ENCODE assay signal across 23 cellular contexts in the genomic region with DNA sequence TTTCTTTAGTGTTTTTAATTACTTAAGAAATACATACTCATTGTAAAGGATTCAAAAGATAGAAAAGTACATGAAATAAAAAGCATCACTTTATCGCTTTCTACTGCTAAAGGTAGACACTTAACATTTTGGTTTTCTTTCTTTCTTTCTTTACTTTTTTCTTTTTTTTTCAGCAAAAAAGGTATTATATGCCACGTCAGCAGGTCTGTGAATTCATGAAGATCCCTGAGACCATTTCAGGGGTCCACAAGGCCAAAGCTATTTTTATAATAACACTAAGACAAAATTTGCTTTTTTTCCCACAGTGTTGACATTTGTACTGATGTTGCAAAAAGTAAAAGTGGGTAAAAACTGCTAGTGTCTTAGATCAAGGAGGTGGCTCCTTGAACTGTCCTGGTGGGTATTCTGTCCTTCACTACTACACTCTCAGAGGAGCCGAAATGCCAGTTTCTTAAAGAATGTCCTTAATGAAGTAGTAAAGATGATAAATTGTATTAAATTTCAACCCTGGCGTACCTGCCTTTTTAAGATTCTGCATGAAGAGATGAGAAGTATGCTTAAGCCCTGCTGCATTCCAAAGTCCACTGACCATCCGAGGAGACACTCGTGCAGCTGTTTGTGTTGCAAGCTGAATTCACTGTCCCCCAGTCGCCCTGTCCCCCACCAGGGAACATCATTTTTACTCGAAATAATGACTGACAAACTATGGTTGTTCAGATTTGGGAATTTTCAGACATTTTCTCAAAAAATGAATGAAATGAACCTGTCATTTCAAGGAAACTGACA.
A peak's percentile ranks its signal among the peaks of the same experiment; 100 is the strongest.
DNase-seq lines count a peak whose midpoint lies in the region; ATAC-seq, FAIRE-seq and TF ChIP-seq lines count a peak whose summit lies in the region.
"Had no signal": no experiment of that assay in that cellular context is flagged by ENCODE, and none has a peak within 500 bp of the region (broad histone marks: within the 10 kb centered on the region; RNA-seq: fewer than 3 reads in every experiment).

No MANE protein-coding gene starts in this region.

- TF ChIP-seq CTCF in HepG2 (CRISPR knock-in tag; IDR thresholded peaks at IDR 0.05) (no peak), right lobe of liver (IDR thresholded peaks at IDR 0.05) (no peak), SU-DHL-6 (IDR thresholded peaks at IDR 0.05; ENCODE audit: insufficient read depth, low read length, poor library complexity, severe bottlenecking) (no peak), nephron progenitor cell (IDR thresholded peaks at IDR 0.05) (no peak)

- no TSS peak for BruUV-seq in HepG2 (replicated peaks; lab: Mats Ljungman, UMichigan)

- TF ChIP-seq RAD21 in HepG2 (CRISPR knock-in tag; IDR thresholded peaks at IDR 0.05) = no peak

- H3K9me3 Mint-ChIP-seq in nephron progenitor cell = peaks cover 5% of the 10 kb centered on the region
- H3K9me3 Mint-ChIP-seq in T-helper 2 cell treated with Interferon-gamma antibody and Interleukin-4, amounts not matched to agents 5 μg/mL and 100 μg/mL, for 36 hours = no peaks in the 10 kb centered on the region
- H3K9me3 Mint-ChIP-seq: CD8-positive, alpha-beta T cell had no signal

- H3K9me2 ChIP-seq in SU-DHL-6 (replicated peaks; ENCODE audit: insufficient read depth, low read length) = no peaks in the 10 kb centered on the region

- H3K9me3 ChIP-seq in HepG2 (ENCODE audit: low read length) (no peaks in the 10 kb centered on the region), right lobe of liver (no peaks in the 10 kb centered on the region), SU-DHL-6 (ENCODE audit: insufficient read depth, low read length) (no peaks in the 10 kb centered on the region)
- H3K9me3 ChIP-seq: lower lobe of right lung, sigmoid colon had no signal

- no peaks in the 10 kb centered on the region for H3K36me3 Mint-ChIP-seq in nephron progenitor cell (ENCODE audit: low read depth)
- H3K36me3 Mint-ChIP-seq in T-helper 2 cell treated with Interferon-gamma antibody and Interleukin-4, amounts not matched to agents 5 μg/mL and 100 μg/mL, for 36 hours (ENCODE audit: low read depth) = no peaks in the 10 kb centered on the region
- H3K36me3 Mint-ChIP-seq: activated naive CD4-positive, alpha-beta T cell treated with anti-CD3 and anti-CD28 coated beads, Interleukin-2, amount 10 ng/mL, durations not matched to agents 7 days and 5 days; CD8-positive, alpha-beta T cell had no signal

- no peak overlapping the region for H3K4me3 Mint-ChIP-seq in nephron progenitor cell
- no peak overlapping the region for H3K4me3 Mint-ChIP-seq in T-helper 2 cell treated with Interferon-gamma antibody and Interleukin-4, amounts not matched to agents 5 μg/mL and 100 μg/mL, for 36 hours
- H3K4me3 Mint-ChIP-seq: activated naive CD4-positive, alpha-beta T cell treated with anti-CD3 and anti-CD28 coated beads, Interleukin-2, amount 10 ng/mL, durations not matched to agents 7 days and 5 days had no signal

- H3K27me3 Mint-ChIP-seq in nephron progenitor cell (ENCODE audit: low read depth, poor library complexity) = peaks cover 2% of the 10 kb centered on the region
- no peaks in the 10 kb centered on the region for H3K27me3 Mint-ChIP-seq in T-helper 2 cell treated with Interferon-gamma antibody and Interleukin-4, amounts not matched to agents 5 μg/mL and 100 μg/mL, for 36 hours (ENCODE audit: low read depth)
- H3K27me3 Mint-ChIP-seq: activated naive CD4-positive, alpha-beta T cell treated with anti-CD3 and anti-CD28 coated beads, Interleukin-2, amount 10 ng/mL, durations not matched to agents 7 days and 5 days had no signal

- H3F3A ChIP-seq in SU-DHL-6 (ENCODE audit: insufficient read depth) = no peaks in the 10 kb centered on the region

- H3K27ac ChIP-seq in HepG2 (ENCODE audit: extremely low read length, insufficient read depth, low read length) (peak overlapping the region; percentile 98), right lobe of liver (no peak overlapping the region), SU-DHL-6 (ENCODE audit: low read depth, low read length) (no peak overlapping the region)
- H3K27ac ChIP-seq: brain microvascular endothelial cell, epithelial cell of prostate had no signal

- POLR2A ChIA-PET in HepG2 (lab: Yijun Ruan, JAX) = interaction anchor here (0.6 to 3.7 kb wide), 12 partner anchors 10 to 873 kb away, joined by 3 to 63 read pairs (median 6); a partner anchor contains a TSS

- H3K27me3 ChIP-seq in HepG2 (ENCODE audit: control insufficient read depth in 1 of 2, insufficient read depth in 2 of 2, low read length in 2 of 2) = no peaks in the 10 kb centered on the region; a peak in 1 of 5 replicates
- H3K27me3 ChIP-seq in right lobe of liver = no peaks in the 10 kb centered on the region
- H3K27me3 ChIP-seq in SU-DHL-6 (ENCODE audit: low read length) = no peaks in the 10 kb centered on the region
- H3K27me3 ChIP-seq: brain microvascular endothelial cell, sigmoid colon had no signal

- H3K27ac Mint-ChIP-seq in nephron progenitor cell = peak overlapping the region; percentile 99
- no peak overlapping the region for H3K27ac Mint-ChIP-seq in T-helper 2 cell treated with Interferon-gamma antibody and Interleukin-4, amounts not matched to agents 5 μg/mL and 100 μg/mL, for 36 hours
- H3K27ac Mint-ChIP-seq: activated naive CD4-positive, alpha-beta T cell treated with anti-CD3 and anti-CD28 coated beads, Interleukin-2, amount 10 ng/mL, durations not matched to agents 7 days and 5 days had no signal

- peak overlapping the region; percentile 95 for H3K9ac ChIP-seq in HepG2 (ENCODE audit: insufficient read depth, low read depth, low read length)
- H3K9ac ChIP-seq in SU-DHL-6 (ENCODE audit: low read length) = no peak overlapping the region

- in situ Hi-C loops in HepG2 (cut with HindIII; ENCODE audit: extremely low pct_ligation_motif_present, low pct_unique_long_range_greater_than_20kb) = loop anchor here (5.0 kb wide), 1 partner anchor 85 kb away; no protein-coding TSS in a partner anchor

- 3% methylated on average over 8 of the region's 8 CpGs for WGBS in HepG2 (ENCODE audit: low lambda C conversion rate)
- 66% methylated on average over 8 of the region's 8 CpGs for WGBS in right lobe of liver (ENCODE audit: insufficient coverage, low coverage, low lambda C conversion rate, missing lambda C conversion rate)

- H3K4me2 ChIP-seq in HepG2 (ENCODE audit: low read depth, low read length) = peak overlapping the region; percentile 93
- peak overlapping the region; percentile 21 for H3K4me2 ChIP-seq in SU-DHL-6 (ENCODE audit: low read depth, low read length, poor library complexity, severe bottlenecking)

- DNase-seq in HepG2 (ENCODE audit: low spot score) (peak; percentile 37), right lobe of liver (no peak), nephron progenitor cell (no peak), HK-2 (ENCODE audit: unreplicated experiment) (no peak), NCI-H2196 treated with DMSO at 0.1 percent for 48 hours (lab: John Stamatoyannopoulos, UW; ENCODE audit: unreplicated experiment) (no peak)
- DNase-seq in T-helper 2 cell treated with Interferon-gamma antibody and Interleukin-4, amounts not matched to agents 5 μg/mL and 100 μg/mL, for 36 hours (ENCODE audit: low spot score) = no peak
- DNase-seq: activated CD4-positive, CD25-positive, alpha-beta regulatory T cell; activated naive CD4-positive, alpha-beta T cell treated with anti-CD3 and anti-CD28 coated beads, Interleukin-2, amount 10 ng/mL, durations not matched to agents 7 days and 5 days; AML-193; amniotic stem cell; brain microvascular endothelial cell; CD8-positive, alpha-beta T cell; effector CD4-positive, alpha-beta T cell; lower lobe of right lung; NCI-H524 treated with DMSO at 0.1 percent for 48 hours; posterior cingulate gyrus; sigmoid colon; stimulated activated naive CD4-positive, alpha-beta T cell; T-helper 1 cell had no signal

- H3K4me3 ChIP-seq in HepG2 (replicated peaks in 1 of 3; ENCODE audit: insufficient read depth in 1 of 3, low read depth in 2 of 3, low read length in 3 of 3) (peak overlapping the region; percentile 69 to 79 (median 79)), right lobe of liver (no peak overlapping the region), SU-DHL-6 (ENCODE audit: insufficient read depth, low read length, poor library complexity, severe bottlenecking) (no peak overlapping the region)
- H3K4me3 ChIP-seq: lower lobe of right lung, sigmoid colon had no signal

- no peak for ATAC-seq in HepG2
- no peak for ATAC-seq in right lobe of liver
- no peak for ATAC-seq in GM21723 (IDR thresholded peaks at IDR 0.05; ENCODE audit: unreplicated experiment)
- ATAC-seq: CD8-positive, alpha-beta T cell had no signal

- no peaks in the 10 kb centered on the region for H4K20me1 ChIP-seq in HepG2 (ENCODE audit: insufficient read depth, low read length)
- no peaks in the 10 kb centered on the region for H4K20me1 ChIP-seq in SU-DHL-6 (ENCODE audit: low read depth, low read length)

- CTCF ChIA-PET in HepG2 (lab: Yijun Ruan, JAX; ENCODE audit: low intra/inter-chr PET ratio, low total read pairs) = no interaction called here

- H3K36me3 ChIP-seq in HepG2 (replicated peaks in 1 of 2; ENCODE audit: control insufficient read depth in 1 of 2, insufficient read depth in 2 of 2, low read length in 2 of 2) (no peaks in the 10 kb centered on the region), right lobe of liver (no peaks in the 10 kb centered on the region), SU-DHL-6 (ENCODE audit: low read length) (no peaks in the 10 kb centered on the region)
- H3K36me3 ChIP-seq: brain microvascular endothelial cell, lower lobe of right lung, sigmoid colon had no signal

- intact Hi-C loops in HepG2 (cut with micrococcal nuclease; ENCODE audit: unreplicated experiment) = loop anchor here (2.0 to 5.0 kb wide), 3 partner anchors 33 to 110 kb away; no protein-coding TSS in a partner anchor
- intact Hi-C loops in right lobe of liver (cut with DNase I) = no loop called here

- TF ChIP-seq POLR2A in HepG2 (IDR thresholded peaks at IDR 0.05; ENCODE audit: insufficient read depth in 1 of 2, low read depth in 2 of 2, low read length in 2 of 2) (no peak), right lobe of liver (IDR thresholded peaks at IDR 0.05) (no peak)

- H3K4me1 Mint-ChIP-seq in nephron progenitor cell = peaks cover 52% of the 10 kb centered on the region
- H3K4me1 Mint-ChIP-seq in T-helper 2 cell treated with Interferon-gamma antibody and Interleukin-4, amounts not matched to agents 5 μg/mL and 100 μg/mL, for 36 hours (ENCODE audit: low read depth) = peaks cover 1% of the 10 kb centered on the region

- H3K79me2 ChIP-seq in HepG2 (ENCODE audit: insufficient read depth, low read length) = peaks cover 22% of the 10 kb centered on the region
- no peaks in the 10 kb centered on the region for H3K79me2 ChIP-seq in SU-DHL-6 (ENCODE audit: insufficient read depth, low read length)

- H3K4me1 ChIP-seq in HepG2 (ENCODE audit: insufficient read depth, low read length) (peaks cover 56% of the 10 kb centered on the region), right lobe of liver (no peaks in the 10 kb centered on the region)

- H2AFZ ChIP-seq in HepG2 (ENCODE audit: low read length) (no peak overlapping the region), SU-DHL-6 (ENCODE audit: low read depth, low read length, severe bottlenecking) (no peak overlapping the region)

- TF ChIP-seq EP300 in HepG2 (IDR thresholded peaks at IDR 0.05; ENCODE audit: low read depth in 2 of 2, low read length in 2 of 2) (0 out of 4 replicates have a peak, but pooled peaks of 1 of the 2 experiments have one; percentile 23), HepG2 (CRISPR knock-in tag; IDR thresholded peaks at IDR 0.05; ENCODE audit: borderline replicate concordance) (no peak)

- peak; percentile 52 for FAIRE-seq in HepG2 (lab: Jason Lieb, UNC)
- FAIRE-seq: A204.1 had no signal

Comparison
In these comparisons a context has a peak if more than half of its experiments do, and no peak if none do; other contexts are left out.
1. H3K4me3 ChIP-seq: peak in HepG2 (3 of 3); none in right lobe of liver (0 of 3) and SU-DHL-6 (single experiment).